Comparison of ENCODE assay signal across 32 cellular contexts in genomic region chr2:135905679-135906078, GRCh38.
"Had no signal": no experiment of that assay in that cellular context is flagged by ENCODE, and none has a peak within 500 bp of the region (broad histone marks: within the 10 kb centered on the region; RNA-seq: fewer than 3 reads in every experiment).

No MANE protein-coding gene starts in this region.

- H3K4me1 ChIP-seq: body of pancreas, colonic mucosa, esophagus squamous epithelium, gastroesophageal sphincter had no signal

- H3K27me3 Mint-ChIP-seq: activated CD4-positive, alpha-beta memory T cell treated with anti-CD3 and anti-CD28 coated beads, Interleukin-2, amount 10 ng/mL, durations not matched to agents 7 days and 5 days; activated CD4-positive, alpha-beta T cell treated with anti-CD3 and anti-CD28 coated beads, Interleukin-2, amount 10 ng/mL, durations not matched to agents 7 days and 5 days; activated naive CD4-positive, alpha-beta T cell treated with anti-CD3 and anti-CD28 coated beads, Interleukin-2, amount 50 U/mL, for 24 hours; activated naive CD8-positive, alpha-beta T cell treated with anti-CD3 and anti-CD28 coated beads for 36 hours; activated naive CD8-positive, alpha-beta T cell treated with anti-CD3 and anti-CD28 coated beads, Interleukin-2, amount 50 U/mL, for 24 hours; activated T-cell treated with anti-CD3 and anti-CD28 coated beads, Interleukin-2, amount 50 U/mL, for 24 hours had no signal

- H3K36me3 ChIP-seq: colonic mucosa had no signal

- H3K4me3 Mint-ChIP-seq: activated CD4-positive, alpha-beta memory T cell treated with anti-CD3 and anti-CD28 coated beads, Interleukin-2, amount 10 ng/mL, durations not matched to agents 7 days and 5 days; activated CD4-positive, alpha-beta T cell treated with anti-CD3 and anti-CD28 coated beads, Interleukin-2, amount 10 ng/mL, durations not matched to agents 7 days and 5 days; activated naive CD4-positive, alpha-beta T cell treated with anti-CD3 and anti-CD28 coated beads for 36 hours; activated naive CD4-positive, alpha-beta T cell treated with anti-CD3 and anti-CD28 coated beads, Interleukin-2, amount 50 U/mL, for 24 hours; activated naive CD8-positive, alpha-beta T cell treated with anti-CD3 and anti-CD28 coated beads for 36 hours; activated naive CD8-positive, alpha-beta T cell treated with anti-CD3 and anti-CD28 coated beads, Interleukin-2, amount 50 U/mL, for 24 hours; activated T-cell treated with anti-CD3 and anti-CD28 coated beads, Interleukin-2, amount 50 U/mL, for 24 hours; activated T-helper 1 cell treated with anti-CD3 and anti-CD28 coated beads, Interleukin-12 subunit alpha, Interleukin-12 subunit beta, Interleukin-2, Interleukin-4 antibody, amounts not matched to agents 30 ng/mL and 10 ng/mL and 1 ng/mL, durations not matched to agents 14 hours and 24 hours and 36 hours; WTC11 had no signal

- DNase-seq: activated CD4-positive, alpha-beta memory T cell treated with anti-CD3 and anti-CD28 coated beads, Interleukin-2, amount 10 ng/mL, durations not matched to agents 7 days and 5 days; activated CD4-positive, alpha-beta T cell treated with anti-CD3 and anti-CD28 coated beads for 1 hour; activated CD4-positive, alpha-beta T cell treated with anti-CD3 and anti-CD28 coated beads for 4 hours; activated CD4-positive, alpha-beta T cell treated with anti-CD3 and anti-CD28 coated beads, Interleukin-2, amount 10 ng/mL, durations not matched to agents 7 days and 5 days; activated CD4-positive, alpha-beta T cell treated with anti-CD3 and anti-CD28 coated beads, Interleukin-2, amount 50 U/mL, for 4 hours; activated CD8-positive, alpha-beta memory T cell treated with anti-CD3 and anti-CD28 coated beads, Interleukin-2, amount 50 U/mL, for 48 hours; activated effector memory CD4-positive, alpha-beta T cell treated with anti-CD3 and anti-CD28 coated beads, Interleukin-2, amount 50 U/mL, for 16 hours; activated naive CD4-positive, alpha-beta T cell treated with anti-CD3 and anti-CD28 coated beads for 36 hours; activated naive CD8-positive, alpha-beta T cell treated with anti-CD3 and anti-CD28 coated beads for 36 hours; activated naive CD8-positive, alpha-beta T cell treated with anti-CD3 and anti-CD28 coated beads, Interleukin-2, amount 50 U/mL, for 24 hours; activated T-cell treated with anti-CD3 and anti-CD28 coated beads for 4 hours; activated T-cell treated with anti-CD3 and anti-CD28 coated beads, Interleukin-2, amount 50 U/mL, for 24 hours; adrenal gland; amygdala; aorta; body of pancreas; caudate nucleus; colonic mucosa; effector CD8-positive, alpha-beta T cell; esophagus squamous epithelium; foreskin melanocyte; heart right ventricle; T-helper 1 cell; T-helper 2 cell had no signal

- H3K9me3 Mint-ChIP-seq: activated CD4-positive, alpha-beta memory T cell treated with anti-CD3 and anti-CD28 coated beads, Interleukin-2, amount 10 ng/mL, durations not matched to agents 7 days and 5 days; activated CD4-positive, alpha-beta T cell treated with anti-CD3 and anti-CD28 coated beads, Interleukin-2, amount 10 ng/mL, durations not matched to agents 7 days and 5 days; activated naive CD4-positive, alpha-beta T cell treated with anti-CD3 and anti-CD28 coated beads for 36 hours; activated naive CD4-positive, alpha-beta T cell treated with anti-CD3 and anti-CD28 coated beads, Interleukin-2, amount 50 U/mL, for 24 hours; activated naive CD8-positive, alpha-beta T cell treated with anti-CD3 and anti-CD28 coated beads for 36 hours; activated naive CD8-positive, alpha-beta T cell treated with anti-CD3 and anti-CD28 coated beads, Interleukin-2, amount 50 U/mL, for 24 hours; activated T-cell treated with anti-CD3 and anti-CD28 coated beads, Interleukin-2, amount 50 U/mL, for 24 hours; activated T-helper 1 cell treated with anti-CD3 and anti-CD28 coated beads, Interleukin-12 subunit alpha, Interleukin-12 subunit beta, Interleukin-2, Interleukin-4 antibody, amounts not matched to agents 30 ng/mL and 10 ng/mL and 1 ng/mL, durations not matched to agents 14 hours and 24 hours and 36 hours; activated T-helper 2 cell treated with anti-CD3 and anti-CD28 coated beads, Interferon-gamma antibody, Interleukin-2, Interleukin-4, amounts not matched to agents 10 μg/mL and 5 μg/mL and 100 μg/mL, durations not matched to agents 14 hours and 24 hours and 36 hours had no signal

- ATAC-seq: activated naive CD8-positive, alpha-beta T cell treated with anti-CD3 and anti-CD28 coated beads, Interleukin-2, amount 50 U/mL, for 24 hours; body of pancreas; gastroesophageal sphincter; heart right ventricle; WTC11 had no signal

- H3K9me3 ChIP-seq: adrenal gland, body of pancreas, colonic mucosa, esophagus squamous epithelium, gastroesophageal sphincter, heart right ventricle had no signal

- H3K27me3 ChIP-seq: adrenal gland, body of pancreas, colonic mucosa, esophagus squamous epithelium, gastroesophageal sphincter, heart right ventricle had no signal

- H3K4me3 ChIP-seq: adrenal gland, body of pancreas, colonic mucosa, esophagus squamous epithelium, gastroesophageal sphincter, heart right ventricle had no signal

- H3K27ac Mint-ChIP-seq: activated CD4-positive, alpha-beta memory T cell treated with anti-CD3 and anti-CD28 coated beads, Interleukin-2, amount 10 ng/mL, durations not matched to agents 7 days and 5 days; activated CD4-positive, alpha-beta T cell treated with anti-CD3 and anti-CD28 coated beads, Interleukin-2, amount 10 ng/mL, durations not matched to agents 7 days and 5 days; activated naive CD4-positive, alpha-beta T cell treated with anti-CD3 and anti-CD28 coated beads for 36 hours; activated naive CD4-positive, alpha-beta T cell treated with anti-CD3 and anti-CD28 coated beads, Interleukin-2, amount 50 U/mL, for 24 hours; activated naive CD8-positive, alpha-beta T cell treated with anti-CD3 and anti-CD28 coated beads for 36 hours; activated naive CD8-positive, alpha-beta T cell treated with anti-CD3 and anti-CD28 coated beads, Interleukin-2, amount 50 U/mL, for 24 hours; activated T-cell treated with anti-CD3 and anti-CD28 coated beads, Interleukin-2, amount 50 U/mL, for 24 hours; activated T-helper 1 cell treated with anti-CD3 and anti-CD28 coated beads, Interleukin-12 subunit alpha, Interleukin-12 subunit beta, Interleukin-2, Interleukin-4 antibody, amounts not matched to agents 30 ng/mL and 10 ng/mL and 1 ng/mL, durations not matched to agents 14 hours and 24 hours and 36 hours; activated T-helper 2 cell treated with anti-CD3 and anti-CD28 coated beads, Interferon-gamma antibody, Interleukin-2, Interleukin-4, amounts not matched to agents 10 μg/mL and 5 μg/mL and 100 μg/mL, durations not matched to agents 14 hours and 24 hours and 36 hours; WTC11 had no signal

- H3K27ac ChIP-seq: adrenal gland, body of pancreas, colonic mucosa, epithelial cell of prostate, esophagus squamous epithelium, gastroesophageal sphincter, heart right ventricle had no signal

- FAIRE-seq: endometrium, endothelial cell of umbilical vein had no signal
